8 cellular contexts compared by ENCODE assay signal in the genomic region with DNA sequence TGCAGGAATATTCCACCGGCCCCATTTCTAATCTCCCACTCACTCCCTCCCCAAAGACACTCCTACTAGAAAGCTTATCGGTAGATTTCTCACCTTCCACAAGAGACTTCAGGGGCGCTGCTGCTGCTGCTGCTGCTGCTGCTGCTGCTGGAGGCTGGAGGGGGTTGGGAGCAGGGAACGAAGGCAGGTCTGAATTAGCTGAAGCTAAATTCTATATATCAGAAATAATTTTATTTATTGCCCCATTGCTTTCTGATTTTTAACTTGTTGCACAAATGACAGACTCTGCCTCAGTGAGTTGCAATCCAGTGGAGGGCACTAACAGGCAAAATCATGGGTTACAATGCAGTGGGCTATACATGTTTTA.
DNase-seq lines count a peak whose midpoint lies in the region; ATAC-seq and TF ChIP-seq lines count a peak whose summit lies in the region.

No MANE protein-coding gene starts in this region.

- CTCF ChIA-PET in HEK293T (lab: Yijun Ruan, JAX) = interaction anchor here (0.9 to 1.4 kb wide), 3 partner anchors 26 to 110 kb away, joined by 3 to 4 read pairs (median 4); partner anchors contain the start of gene HLF

- H3K9ac ChIP-seq in ES-I3 (ENCODE audit: low read depth, low read length) (peak overlapping the region; percentile 85), iPS-18a (ENCODE audit: low read length) (peak overlapping the region; percentile 26)

- POLR2A ChIA-PET in HEK293T (lab: Yijun Ruan, JAX) = interaction anchor here (1.2 to 2.1 kb wide), 2 partner anchors 25 to 27 kb away, joined by 4 to 16 read pairs; partner anchors contain the start of gene HLF

- H3K27ac ChIP-seq in angular gyrus (ENCODE audit: low read depth, low read length) = peak overlapping the region; percentile 23
- no peak overlapping the region for H3K27ac ChIP-seq in iPS-18a (ENCODE audit: low read length)
- peak overlapping the region in 15 of 21 experiments; percentile 3 to 92 (median 79) for H3K27ac ChIP-seq in skin epidermis

- H3K36me3 ChIP-seq in ES-I3 (ENCODE audit: insufficient read depth, low read length) (no peaks in the 10 kb centered on the region), iPS-18a (ENCODE audit: control insufficient read depth, low read depth, low read length) (no peaks in the 10 kb centered on the region)

- peaks cover 25% of the 10 kb centered on the region for H3K27me3 ChIP-seq in iPS-18a (ENCODE audit: control insufficient read depth, insufficient read depth, low read length)

- H3K9me3 ChIP-seq in ES-I3 (ENCODE audit: control insufficient read depth, insufficient read depth, low read length) = no peaks in the 10 kb centered on the region; the same call in 1 of the 2 replicates
- no peaks in the 10 kb centered on the region for H3K9me3 ChIP-seq in iPS-18a (ENCODE audit: control insufficient read depth, low read depth, low read length)

- DNase-seq in HEK293T (ENCODE audit: extremely low spot score) (peak; percentile 34), NCI-H1694 treated with DMSO at 0.1 percent for 48 hours (lab: John Stamatoyannopoulos, UW) (peak; percentile 75), NCI-H2029 (lab: John Stamatoyannopoulos, UW) (no peak)

- ATAC-seq in GM18873 (IDR thresholded peaks at IDR 0.05; ENCODE audit: low FRiP score, unreplicated experiment) = no peak

- H3K4me1 ChIP-seq in ES-I3 (ENCODE audit: insufficient read depth, low read length) (no peaks in the 10 kb centered on the region), iPS-18a (ENCODE audit: control insufficient read depth, low read depth, low read length) (peaks cover 12% of the 10 kb centered on the region)

- peak overlapping the region; percentile 76 for H3K4me3 ChIP-seq in iPS-18a (ENCODE audit: low read length)
- H3K4me3 ChIP-seq in skin epidermis = peak overlapping the region; percentile 29 to 51 (median 36)

TF ChIP-seq in HEK293T, 16 proteins besides CTCF, POLR2A, EP300 and RAD21:
- TF ChIP-seq SP1 (IDR thresholded peaks at IDR 0.05) (no peak), PKNOX1 (IDR thresholded peaks at IDR 0.05) (no peak)
